In genomic region chr17:63911657-63912100, GRCh38 we compare ENCODE assay signal across 6 cellular contexts.
DNase-seq lines count a peak whose midpoint lies in the region; ATAC-seq and TF ChIP-seq lines count a peak whose summit lies in the region.

No MANE protein-coding gene starts in this region.

- CTCF ChIA-PET in AG04449 (lab: Yijun Ruan, JAX) = interaction anchor here (0.7 to 5.1 kb wide), 32 partner anchors 8 to 370 kb away, joined by 3 to 71 read pairs (median 4); partner anchors contain the start of genes CD79B, ERN1 and ICAM2

- DNase-seq in AG04449 (ENCODE audit: low read depth, low spot score) (no peak), activated T-cell treated with anti-CD3 and anti-CD28 coated beads for 4 hours (peak; percentile 62), inferior parietal cortex (ENCODE audit: extremely low spot score) (peak; percentile 17)
- DNase-seq in stimulated activated naive CD4-positive, alpha-beta T cell treated with Interleukin-2 at 50 U/mL for 16 hours (lab: John Stamatoyannopoulos, UW) = peak; percentile 36

- H3K4me3 ChIP-seq in AG04449 (ENCODE audit: low read depth, low read length) = no peak overlapping the region

- POLR2A ChIA-PET in AG04449 (lab: Yijun Ruan, JAX) = no interaction called here

- ATAC-seq in HG03139 (IDR thresholded peaks at IDR 0.05; ENCODE audit: unreplicated experiment) = no peak

- TF ChIP-seq CTCF in AG04449 (IDR thresholded peaks at IDR 0.05; ENCODE audit: insufficient read depth, low read length, missing control alignments) (peak; percentile 79), LNCAP (IDR thresholded peaks at IDR 0.05) (peak; percentile 86)
